ENCODE assay signal across 15 cellular contexts in the genomic region with DNA sequence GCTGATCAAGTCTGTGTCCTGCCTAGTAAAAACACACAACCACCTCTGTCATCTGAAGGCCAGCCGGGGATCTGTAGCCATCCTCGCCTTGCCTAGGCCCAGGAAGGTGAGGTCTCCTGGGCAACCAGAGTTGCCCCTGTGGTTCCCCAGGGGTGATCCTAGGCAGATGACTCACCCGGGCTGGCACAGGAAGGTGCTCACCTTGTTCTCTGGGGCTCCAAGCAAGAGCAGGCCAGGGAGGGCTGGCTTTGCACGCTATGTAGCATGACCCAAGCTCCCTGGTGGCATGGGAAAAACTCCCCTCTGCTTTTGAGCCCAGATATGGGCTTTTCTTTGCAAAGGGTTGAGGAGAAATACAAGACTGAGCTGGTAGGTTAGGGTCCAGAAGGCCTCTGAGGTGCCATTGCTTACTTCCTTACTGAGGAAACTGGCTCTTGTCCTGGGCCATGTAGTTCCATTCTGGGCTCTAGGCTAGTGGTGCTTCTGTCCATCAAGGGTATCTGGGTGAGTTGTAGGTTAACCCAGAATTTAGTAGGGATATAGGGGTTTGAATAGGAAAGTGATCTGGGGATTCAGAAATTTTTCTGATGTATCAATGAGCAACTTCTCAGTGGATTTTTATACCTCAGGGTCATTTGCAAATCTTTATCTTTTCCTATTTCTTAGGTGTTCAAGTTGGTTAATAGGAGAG.
DNase-seq lines count a peak whose midpoint lies in the region; ATAC-seq and TF ChIP-seq lines count a peak whose summit lies in the region.
"Had no signal": no experiment of that assay in that cellular context is flagged by ENCODE, and none has a peak within 500 bp of the region (broad histone marks: within the 10 kb centered on the region; RNA-seq: fewer than 3 reads in every experiment).

No MANE protein-coding gene starts in this region.

- DNase-seq in MCF 10A (ENCODE audit: unreplicated experiment) (peak; percentile 41), breast epithelium (ENCODE audit: low spot score in 2 of 2) (no peak), RWPE1 (ENCODE audit: low spot score) (peak; percentile 35), islet precursor cell (peak; percentile 51), SW 1271 (lab: John Stamatoyannopoulos, UW) (no peak), pons (ENCODE audit: low spot score) (no peak)
- DNase-seq: AML-193; KG1; NCI-H2171; ovary; stimulated activated CD4-positive, alpha-beta T cell treated with anti-CD3 and anti-CD28 coated beads, Interleukin-4, amount 100 ng/mL, for 1 hour; T-cell had no signal

- no TSS peak for BruUV-seq in MCF 10A (replicated peaks; lab: Mats Ljungman, UMichigan)

- no peaks in the 10 kb centered on the region for H3K27me3 Mint-ChIP-seq in MCF 10A (ENCODE audit: insufficient read depth, unreplicated experiment)
- H3K27me3 Mint-ChIP-seq: dendritic cell treated with granulocyte-macrophage colony-stimulating factor and Interleukin-4, amounts not matched to agents 40 ng/mL and 50 ng/mL, for 4 days; T-cell had no signal

- intact Hi-C loops in MCF 10A (cut with micrococcal nuclease): loop anchor here (10.0 kb wide), 1 partner anchor 254 kb away; no protein-coding TSS in a partner anchor
- intact Hi-C loops in breast epithelium (cut with DNase I; ENCODE audit: low total_unique reads): no loop called here

- H3K4me3 Mint-ChIP-seq in MCF 10A (ENCODE audit: unreplicated experiment): no peak overlapping the region
- H3K4me3 Mint-ChIP-seq: dendritic cell treated with granulocyte-macrophage colony-stimulating factor and Interleukin-4, amounts not matched to agents 40 ng/mL and 50 ng/mL, for 4 days; T-cell had no signal

- POLR2A ChIA-PET in MCF 10A (lab: Yijun Ruan, JAX) (no interaction called here), RWPE1 (lab: Yijun Ruan, JAX; ENCODE audit: low non-redundant PET) (no interaction called here)

- H3K27me3 ChIP-seq in breast epithelium: no peaks in the 10 kb centered on the region
- H3K27me3 ChIP-seq: ovary had no signal

- TF ChIP-seq CTCF in MCF 10A (IDR thresholded peaks at IDR 0.05; ENCODE audit: unreplicated experiment): no peak
- no peak for TF ChIP-seq CTCF in breast epithelium (IDR thresholded peaks at IDR 0.05)
- TF ChIP-seq CTCF in RWPE1 (conservative IDR thresholded peaks at IDR 0.05; ENCODE audit: low read depth): no peak

- H3K9me3 Mint-ChIP-seq in MCF 10A (ENCODE audit: unreplicated experiment): no peaks in the 10 kb centered on the region
- H3K9me3 Mint-ChIP-seq: dendritic cell treated with granulocyte-macrophage colony-stimulating factor and Interleukin-4, amounts not matched to agents 40 ng/mL and 50 ng/mL, for 4 days; T-cell had no signal

- H3K4me1 Mint-ChIP-seq in MCF 10A (ENCODE audit: insufficient read depth, unreplicated experiment): no peaks in the 10 kb centered on the region
- H3K4me1 Mint-ChIP-seq: T-cell had no signal

- ATAC-seq in GM18511 (IDR thresholded peaks at IDR 0.05; ENCODE audit: unreplicated experiment): no peak
- ATAC-seq: T-cell had no signal

- H3K9me3 ChIP-seq in breast epithelium: no peaks in the 10 kb centered on the region
- H3K9me3 ChIP-seq: ovary had no signal

- TF ChIP-seq POLR2A in breast epithelium (IDR thresholded peaks at IDR 0.05): no peak

- peaks cover 51% of the 10 kb centered on the region for H3K36me3 Mint-ChIP-seq in MCF 10A (ENCODE audit: insufficient read depth, unreplicated experiment)

- H3K27ac Mint-ChIP-seq in MCF 10A (ENCODE audit: low read depth, unreplicated experiment): no peak overlapping the region
- H3K27ac Mint-ChIP-seq: dendritic cell treated with granulocyte-macrophage colony-stimulating factor and Interleukin-4, amounts not matched to agents 40 ng/mL and 50 ng/mL, for 4 days had no signal

- H3K27ac ChIP-seq in breast epithelium (no peak overlapping the region), RWPE1 (no peak overlapping the region), temporal lobe (ENCODE audit: low read depth, low read length) (peak overlapping the region; percentile 58)
- H3K27ac ChIP-seq: ovary had no signal

- CTCF ChIA-PET in MCF 10A (lab: Yijun Ruan, JAX): interaction anchor here (0.6 to 1.9 kb wide), 4 partner anchors 11 to 261 kb away, joined by 3 to 4 read pairs (median 4); no protein-coding TSS in a partner anchor
- CTCF ChIA-PET in RWPE1 (lab: Yijun Ruan, JAX): interaction anchor here (1.5 kb wide), 1 partner anchor 163 kb away, joined by 5 read pairs; no protein-coding TSS in a partner anchor

- H3K4me3 ChIP-seq in breast epithelium: no peak overlapping the region
- H3K4me3 ChIP-seq: ovary had no signal

- no peaks in the 10 kb centered on the region for H3K4me1 ChIP-seq in breast epithelium

- no peaks in the 10 kb centered on the region for H3K36me3 ChIP-seq in breast epithelium
- H3K36me3 ChIP-seq: ovary had no signal

Comparison
In these comparisons a context has a peak if more than half of its experiments do, and no peak if none do; other contexts are left out.
1. DNase-seq: peak in MCF 10A (single experiment), RWPE1 (single experiment) and islet precursor cell (single experiment); none in breast epithelium (0 of 2), SW 1271 (0 of 2) and pons (single experiment).